ENCODE assay signal across 25 cellular contexts in genomic region chr2:109253216-109253615, GRCh38.
DNase-seq lines count a peak whose midpoint lies in the region; FAIRE-seq and TF ChIP-seq lines count a peak whose summit lies in the region.
"Had no signal": no experiment of that assay in that cellular context is flagged by ENCODE, and none has a peak within 500 bp of the region (broad histone marks: within the 10 kb centered on the region; RNA-seq: fewer than 3 reads in every experiment).

No MANE protein-coding gene starts in this region.

- DNase-seq in SJSA1 (ENCODE audit: low read depth in 1 of 2, low spot score in 2 of 2) (peak; percentile 91 to 97), fibroblast of peridontal ligament (ENCODE audit: extremely low read depth) (peak; percentile 46), smooth muscle cell (lab: John Stamatoyannopoulos, UW; ENCODE audit: unreplicated experiment) (no peak), coronary artery (ENCODE audit: low spot score) (no peak), tibial nerve (ENCODE audit: low spot score in 2 of 2) (no peak), frontal cortex (ENCODE audit: low spot score in 2 of 2) (no peak), hippocampal formation (lab: John Stamatoyannopoulos, UW) (no peak)
- DNase-seq: Caco-2; CD8-positive, alpha-beta T cell; H9; MV-4-11; NCI-H1105; NCI-H1436 treated with DMSO at 0.1 percent for 48 hours; NCI-H187 treated with DMSO at 0.1 percent for 48 hours; NCI-H524; NCI-H748 treated with DMSO at 0.1 percent for 48 hours; SIG-M5 had no signal

- H3K4me1 ChIP-seq in BLaER1 (peaks cover 65% of the 10 kb centered on the region), SJSA1 (replicated peaks) (peaks cover 37% of the 10 kb centered on the region), smooth muscle cell (ENCODE audit: low read depth) (no peaks in the 10 kb centered on the region), tibial nerve (peaks cover 0 to 23% (median 3%) of the 10 kb centered on the region in 4 donors)
- H3K4me1 ChIP-seq: Caco-2 had no signal

- no peak for TF ChIP-seq EP300 in tibial nerve (IDR thresholded peaks at IDR 0.05)

- no peaks in the 10 kb centered on the region for H3F3A ChIP-seq in smooth muscle cell (ENCODE audit: low read depth)

- H3K9me3 ChIP-seq in BLaER1 (no peaks in the 10 kb centered on the region), SJSA1 (replicated peaks) (no peaks in the 10 kb centered on the region), smooth muscle cell (replicated peaks; ENCODE audit: low read depth) (no peaks in the 10 kb centered on the region), tibial nerve (no peaks in the 10 kb centered on the region)
- H3K9me3 ChIP-seq: Caco-2 had no signal

- H3K27me3 ChIP-seq in BLaER1 (no peaks in the 10 kb centered on the region), SJSA1 (replicated peaks) (no peaks in the 10 kb centered on the region), smooth muscle cell (ENCODE audit: low read depth) (no peaks in the 10 kb centered on the region), tibial nerve (no peaks in the 10 kb centered on the region)

- H2AFZ ChIP-seq in smooth muscle cell (ENCODE audit: low read depth): no peak overlapping the region
- H2AFZ ChIP-seq: GM23338 had no signal

- TF ChIP-seq POLR2A in tibial nerve (IDR thresholded peaks at IDR 0.05): no peak

- 76% methylated on average over 7 of the region's 7 CpGs for WGBS in smooth muscle cell (ENCODE audit: low lambda C conversion rate)
- 83 to 87% methylated on average over 7 of the region's 7 CpGs for WGBS in tibial nerve, 2 donors

- H3K4me3 ChIP-seq in BLaER1 (no peak overlapping the region), SJSA1 (no peak overlapping the region), smooth muscle cell (no peak overlapping the region), coronary artery (no peak overlapping the region), tibial nerve (no peak overlapping the region)
- H3K4me3 ChIP-seq: GM23338, K562 had no signal

- peak overlapping the region; percentile 85 for H3K27ac ChIP-seq in BLaER1
- peak overlapping the region; percentile 70 for H3K27ac ChIP-seq in SJSA1
- H3K27ac ChIP-seq in smooth muscle cell (ENCODE audit: low read depth): peak overlapping the region; percentile 56
- H3K27ac ChIP-seq in coronary artery: no peak overlapping the region
- no peak overlapping the region for H3K27ac ChIP-seq in tibial nerve
- H3K27ac ChIP-seq: C4-2B had no signal

- no peak for TF ChIP-seq CTCF in smooth muscle cell (IDR thresholded peaks at IDR 0.05; ENCODE audit: borderline replicate concordance, insufficient read depth, poor library complexity, severe bottlenecking)
- TF ChIP-seq CTCF in coronary artery (IDR thresholded peaks at IDR 0.05): no peak
- TF ChIP-seq CTCF in tibial nerve (IDR thresholded peaks at IDR 0.05): no peak

- H3K4me2 ChIP-seq in BLaER1 (peak overlapping the region; percentile 90), smooth muscle cell (no peak overlapping the region)
- H3K4me2 ChIP-seq: GM23338 had no signal

- no peak for FAIRE-seq in frontal cortex (lab: Jason Lieb, UNC)
- FAIRE-seq: A204.1, G401.6, HTR-8/SVneo, K562, RCC 7860 had no signal

- H3K9ac ChIP-seq in BLaER1 (no peak overlapping the region), smooth muscle cell (ENCODE audit: low read depth) (no peak overlapping the region)

- peaks cover 26% of the 10 kb centered on the region for H3K79me2 ChIP-seq in smooth muscle cell (ENCODE audit: low read depth)

- H4K20me1 ChIP-seq in BLaER1 (no peaks in the 10 kb centered on the region; the same call in 1 of the 2 replicates), smooth muscle cell (ENCODE audit: low read depth) (peaks cover 45% of the 10 kb centered on the region)

- H3K36me3 ChIP-seq in BLaER1: no peaks in the 10 kb centered on the region
- H3K36me3 ChIP-seq in SJSA1: no peaks in the 10 kb centered on the region
- H3K36me3 ChIP-seq in smooth muscle cell (ENCODE audit: low read depth): no peaks in the 10 kb centered on the region
- H3K36me3 ChIP-seq in tibial nerve: no peaks in the 10 kb centered on the region

Comparison
In these comparisons a context has a peak if more than half of its experiments do, and no peak if none do; other contexts are left out.
1. H3K27ac ChIP-seq: peak in BLaER1 (single experiment), SJSA1 (single experiment) and smooth muscle cell (single experiment); none in coronary artery (0 of 2) and tibial nerve (0 of 4).
2. DNase-seq: peak in SJSA1 (2 of 2) and fibroblast of peridontal ligament (single experiment); none in smooth muscle cell (single experiment), coronary artery (single experiment), tibial nerve (0 of 2), frontal cortex (0 of 2) and hippocampal formation (0 of 2).